In genomic region chr10:83725567-83725966, GRCh38 we compare ENCODE assay signal across 16 cellular contexts.
"Had no signal": no experiment of that assay in that cellular context is flagged by ENCODE, and none has a peak within 500 bp of the region (broad histone marks: within the 10 kb centered on the region; RNA-seq: fewer than 3 reads in every experiment).

No MANE protein-coding gene starts in this region.

- ATAC-seq: activated T-helper 17 cell treated with anti-CD3 and anti-CD28 coated beads, Interleukin-2, amount 50 U/mL, for 72 hours; lower lobe of right lung; naive thymus-derived CD4-positive, alpha-beta T cell had no signal

- DNase-seq: activated T-cell treated with anti-CD3 and anti-CD28 coated beads, Interleukin-2, amount 50 U/mL, for 1 hour; cerebellar nuclear complex; cortex of kidney; effector CD4-positive, alpha-beta T cell; erythroblast; foreskin fibroblast; heart right ventricle; lower lobe of right lung; naive thymus-derived CD4-positive, alpha-beta T cell; stimulated activated CD4-positive, alpha-beta T cell treated with anti-CD3 and anti-CD28 coated beads, Interleukin-2, amount 100 ng/mL, for 48 hours; stimulated activated CD8-positive, alpha-beta memory T cell treated with anti-CD3 and anti-CD28 coated beads, Interleukin-4, amount 100 ng/mL, for 48 hours; stimulated activated naive CD4-positive, alpha-beta T cell; T-helper 9 cell had no signal

- H3K27ac ChIP-seq: lower lobe of right lung had no signal

- H3K27ac Mint-ChIP-seq: activated naive CD8-positive, alpha-beta T cell; activated T-helper 17 cell treated with anti-CD3 and anti-CD28 coated beads, Interleukin-2, amount 50 U/mL, for 72 hours; naive thymus-derived CD4-positive, alpha-beta T cell had no signal

- H3K36me3 Mint-ChIP-seq: activated naive CD8-positive, alpha-beta T cell had no signal

- H3K4me1 Mint-ChIP-seq: activated T-helper 17 cell treated with anti-CD3 and anti-CD28 coated beads, Interleukin-2, amount 50 U/mL, for 72 hours; naive thymus-derived CD4-positive, alpha-beta T cell; neural crest cell had no signal

- H3K27me3 ChIP-seq: heart right ventricle had no signal

- H3K4me3 ChIP-seq: heart right ventricle, lower lobe of right lung had no signal

- H3K4me3 Mint-ChIP-seq: activated naive CD8-positive, alpha-beta T cell; activated T-helper 17 cell treated with anti-CD3 and anti-CD28 coated beads, Interleukin-2, amount 50 U/mL, for 72 hours; naive thymus-derived CD4-positive, alpha-beta T cell; neural crest cell had no signal

- H3K27me3 Mint-ChIP-seq: activated naive CD8-positive, alpha-beta T cell; activated T-helper 17 cell treated with anti-CD3 and anti-CD28 coated beads, Interleukin-2, amount 50 U/mL, for 72 hours; naive thymus-derived CD4-positive, alpha-beta T cell had no signal

- H3K36me3 ChIP-seq: heart right ventricle, lower lobe of right lung had no signal

- H3K9me3 ChIP-seq: lower lobe of right lung had no signal
